9 cellular contexts compared by ENCODE assay signal in genomic region chr12:53048780-53049401, GRCh38. TPM values are rescaled to one million over a fixed set of nuclear protein-coding genes. Genes with fewer than 3 reads are reported as not detected.
DNase-seq lines count a peak whose midpoint lies in the region; ATAC-seq and TF ChIP-seq lines count a peak whose summit lies in the region.
"Had no signal": no experiment of that assay in that cellular context is flagged by ENCODE, and none has a peak within 500 bp of the region (broad histone marks: within the 10 kb centered on the region; RNA-seq: fewer than 3 reads in every experiment).

No MANE protein-coding gene starts in this region.

- no peak for TF ChIP-seq CTCF in BJ (IDR thresholded peaks at IDR 0.05; ENCODE audit: insufficient read depth, low read depth, low read length)
- TF ChIP-seq CTCF in Panc1 (IDR thresholded peaks at IDR 0.05) = peak; percentile 49
- TF ChIP-seq CTCF in neural crest cell (conservative IDR thresholded peaks at IDR 0.05) = no peak

- no peaks in the 10 kb centered on the region for H3K9me3 ChIP-seq in Panc1 (ENCODE audit: control insufficient read depth, insufficient read depth, low read depth, low read length)

- H3K4me1 Mint-ChIP-seq in neural crest cell = peaks cover 76% of the 10 kb centered on the region

- H3K9me3 Mint-ChIP-seq in neural crest cell = no peaks in the 10 kb centered on the region

- peak overlapping the region; percentile 43 for H3K27ac Mint-ChIP-seq in neural crest cell (ENCODE audit: unreplicated experiment)

- H3K4me1 ChIP-seq in Panc1 (ENCODE audit: control insufficient read depth, insufficient read depth, low read length) = peaks cover 89% of the 10 kb centered on the region

- no peaks in the 10 kb centered on the region for H3K27me3 ChIP-seq in BJ (ENCODE audit: control insufficient read depth, insufficient read depth, low read length)
- no peaks in the 10 kb centered on the region for H3K27me3 ChIP-seq in Panc1 (ENCODE audit: control insufficient read depth, insufficient read depth, low read length)

- CTCF ChIA-PET in BJ (lab: Yijun Ruan, JAX) (interaction anchor here (0.6 to 16.5 kb wide), 6 partner anchors 11 to 60 kb away, joined by 3 to 285 read pairs (median 7); no protein-coding TSS in a partner anchor), Panc1 (lab: Charles Lee) (interaction anchor here (0.5 to 1.8 kb wide), 6 partner anchors 11 to 235 kb away, joined by 3 to 10 read pairs (median 3); partner anchors contain the start of gene KRT4)

- intact Hi-C loops in Panc1 (cut with micrococcal nuclease; ENCODE audit: unreplicated experiment) = no loop called here

- peak overlapping the region; percentile 93 for H3K27ac ChIP-seq in Panc1 (ENCODE audit: low read length)

- H3K36me3 Mint-ChIP-seq in neural crest cell (ENCODE audit: low read depth) = peaks cover 2% of the 10 kb centered on the region

- ATAC-seq in Panc1 (0 out of 2 replicates have a peak, but pooled peaks have one; percentile 0), GM19328 (IDR thresholded peaks at IDR 0.05; ENCODE audit: unreplicated experiment) (no peak)

- no TSS peak for BruUV-seq in Panc1 (replicated peaks; lab: Mats Ljungman, UMichigan)

- H3K36me3 ChIP-seq in BJ (ENCODE audit: control insufficient read depth, insufficient read depth, low read length) (peaks cover 5% of the 10 kb centered on the region; the same call in 1 of the 2 replicates), Panc1 (ENCODE audit: control insufficient read depth, insufficient read depth, low read length) (no peaks in the 10 kb centered on the region)

- peak overlapping the region; percentile 83 for H3K4me3 Mint-ChIP-seq in neural crest cell

- peaks cover 15% of the 10 kb centered on the region for H3K27me3 Mint-ChIP-seq in neural crest cell (ENCODE audit: low read depth)

- in situ Hi-C loops in Panc1 (cut with HindIII; ENCODE audit: low pct_unique_long_range_greater_than_20kb, low sequenced_read_pairs) = no loop called here

- H3K4me3 ChIP-seq in BJ (ENCODE audit: low read depth, low read length) (peak overlapping the region; percentile 78), Panc1 (ENCODE audit: low read depth in 2 of 2, low read length in 2 of 2) (peak overlapping the region; percentile 38 to 60)

- DNase-seq in BJ (ENCODE audit: low read depth) (no peak), Panc1 (ENCODE audit: low read depth, low spot score) (no peak), fibroblast of peridontal ligament (ENCODE audit: extremely low read depth) (peak; percentile 54), neural crest cell (ENCODE audit: low read depth, low spot score) (no peak), NCI-H82 (lab: John Stamatoyannopoulos, UW) (no peak)
- no peak for DNase-seq in activated CD4-positive, CD25-positive, alpha-beta regulatory T cell treated with anti-CD3 and anti-CD28 coated beads, Interleukin-2, amount 50 U/mL, for 72 hours
- DNase-seq in stimulated activated CD4-positive, alpha-beta T cell treated with anti-CD3 and anti-CD28 coated beads, Interleukin-4, amount 100 ng/mL, for 4 hours = no peak
- DNase-seq: activated CD4-positive, alpha-beta T cell treated with anti-CD3 and anti-CD28 coated beads, Interleukin-2, amount 50 U/mL, for 48 hours had no signal

- POLR2A ChIA-PET in BJ (lab: Charles Lee) = interaction anchor here (2.0 to 3.8 kb wide), 2 partner anchors 30 to 43 kb away, joined by 14 to 17 read pairs; partner anchors contain the start of genes EIF4B and SPRYD3
- POLR2A ChIA-PET in Panc1 (lab: Charles Lee) = no interaction called here

RNA-seq across cellular contexts. Expression of gene TNS2, which starts 1.0 kb away (rescaled TPM):
- polyA plus RNA-seq in BJ (2011; rRNA removed) = 27.2 and 73.9 TPM in 2 replicates
- polyA minus RNA-seq in BJ (2011; rRNA and poly(A)+ RNA removed) = 66.9 and 86.6 TPM in 2 replicates
- 48.1 TPM for total RNA-seq in Panc1 (2021; ENCODE audit: unreplicated experiment)
- 49.1 TPM for polyA plus RNA-seq in Panc1 (2012; ENCODE audit: insufficient read length)
- 14.2 and 22.8 TPM in 2 replicates for total RNA-seq in neural crest cell

RNA-seq across cellular contexts. Expression of gene SPRYD3, which starts 30.3 kb away (rescaled TPM):
- polyA plus RNA-seq in BJ (2011; rRNA removed) = 34.8 and 48.0 TPM in 2 replicates
- 31.2 and 63.2 TPM in 2 replicates for polyA minus RNA-seq in BJ (2011; rRNA and poly(A)+ RNA removed)
- total RNA-seq in Panc1 (2021; ENCODE audit: unreplicated experiment) (25.0 TPM), neural crest cell (8.8 and 11.2 TPM in 2 replicates)
- 28.5 TPM for polyA plus RNA-seq in Panc1 (2012; ENCODE audit: insufficient read length)

RNA-seq across cellular contexts. Expression of gene EIF4B, which starts 42.6 kb away (rescaled TPM):
- polyA plus RNA-seq in BJ (2011; rRNA removed) = 296 and 496 TPM in 2 replicates
- polyA minus RNA-seq in BJ (2011; rRNA and poly(A)+ RNA removed) = 387 and 711 TPM in 2 replicates
- 351 TPM for total RNA-seq in Panc1 (2021; ENCODE audit: unreplicated experiment)
- 242 TPM for polyA plus RNA-seq in Panc1 (2012; ENCODE audit: insufficient read length)
- total RNA-seq in neural crest cell = 514 and 527 TPM in 2 replicates

RNA-seq across cellular contexts. Expression of gene IGFBP6, which starts 48.6 kb away (rescaled TPM):
- polyA plus RNA-seq in BJ (2011; rRNA removed) = 460 and 860 TPM in 2 replicates
- polyA minus RNA-seq in BJ (2011; rRNA and poly(A)+ RNA removed) = 164 and 211 TPM in 2 replicates
- 4.7 TPM for total RNA-seq in Panc1 (2021; ENCODE audit: unreplicated experiment)
- 3.7 TPM for polyA plus RNA-seq in Panc1 (2012; ENCODE audit: insufficient read length)
- total RNA-seq in neural crest cell = 0.72 and 0.73 TPM in 2 replicates

RNA-seq across cellular contexts. Expression of gene SOAT2, which starts 54.4 kb away (rescaled TPM):
- polyA plus RNA-seq in BJ (2011; rRNA removed) = 0.16 and 0.34 TPM in 2 replicates
- 0.14 and 0.26 TPM in 2 replicates for polyA minus RNA-seq in BJ (2011; rRNA and poly(A)+ RNA removed)
- total RNA-seq in Panc1 (2021; ENCODE audit: unreplicated experiment) (not detected), neural crest cell (not detected in 2 replicates)
- not detected for polyA plus RNA-seq in Panc1 (2012; ENCODE audit: insufficient read length)
